10 cellular contexts compared by ENCODE assay signal in the genomic region with DNA sequence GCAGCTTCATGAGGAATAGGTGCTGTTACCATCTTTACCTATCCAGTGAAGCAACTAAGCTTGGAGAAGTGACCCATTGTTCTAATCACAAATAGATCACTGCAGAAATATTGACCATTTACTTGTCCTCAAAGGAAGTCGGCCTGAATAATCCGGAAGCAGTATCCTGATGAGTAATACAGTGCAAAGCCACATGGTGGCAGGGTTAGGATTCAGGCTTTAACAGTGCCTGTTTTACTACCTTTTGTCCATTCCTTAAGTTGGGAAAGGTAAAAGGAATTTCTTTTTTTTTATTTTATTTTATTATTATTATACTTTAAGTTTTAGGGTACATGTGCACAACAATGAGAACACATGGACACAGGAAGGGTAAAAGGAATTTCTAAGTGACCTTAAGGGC.
A peak's percentile ranks its signal among the peaks of the same experiment; 100 is the strongest.
DNase-seq lines count a peak whose midpoint lies in the region; TF ChIP-seq lines count a peak whose summit lies in the region.
"Had no signal": no experiment of that assay in that cellular context is flagged by ENCODE, and none has a peak within 500 bp of the region (broad histone marks: within the 10 kb centered on the region; RNA-seq: fewer than 3 reads in every experiment).

No MANE protein-coding gene starts in this region.

- H3K4me3 ChIP-seq in retinal pigment epithelial cell (ENCODE audit: low read length) = no peak overlapping the region
- H3K4me3 ChIP-seq: uterus had no signal

- peak; percentile 10 for DNase-seq in NCI-H2107 treated with DMSO at 0.1 percent for 48 hours (lab: John Stamatoyannopoulos, UW; ENCODE audit: unreplicated experiment)
- DNase-seq in NCI-H2107 (lab: John Stamatoyannopoulos, UW) = no peak
- DNase-seq in OCI-M1 (lab: John Stamatoyannopoulos, UW) = peak; percentile 85
- peak; percentile 16 for DNase-seq in fibroblast of peridontal ligament (ENCODE audit: extremely low read depth)
- no peak for DNase-seq in retinal pigment epithelial cell (ENCODE audit: low read depth)
- no peak for DNase-seq in midbrain (lab: John Stamatoyannopoulos, UW)
- no peak for DNase-seq in GM19240 (ENCODE audit: insufficient read length, low spot score)
- DNase-seq in hepatic stellate cell (ENCODE audit: low spot score) = no peak
- DNase-seq: activated naive CD4-positive, alpha-beta T cell treated with Interleukin-2 at 50 U/mL for 16 hours; uterus had no signal

- peak; percentile 67 for TF ChIP-seq CTCF in retinal pigment epithelial cell (conservative IDR thresholded peaks at IDR 0.05; ENCODE audit: low read depth, low read length)

Comparison
In these comparisons a context has a peak if more than half of its experiments do, and no peak if none do; other contexts are left out.
1. DNase-seq: peak in NCI-H2107 treated with DMSO at 0.1 percent for 48 hours (single experiment), OCI-M1 (single experiment) and fibroblast of peridontal ligament (single experiment); none in NCI-H2107 (single experiment), retinal pigment epithelial cell (single experiment), midbrain (single experiment), GM19240 (single experiment) and hepatic stellate cell (single experiment).